Comparison of ENCODE assay signal across 8 cellular contexts in the genomic region with DNA sequence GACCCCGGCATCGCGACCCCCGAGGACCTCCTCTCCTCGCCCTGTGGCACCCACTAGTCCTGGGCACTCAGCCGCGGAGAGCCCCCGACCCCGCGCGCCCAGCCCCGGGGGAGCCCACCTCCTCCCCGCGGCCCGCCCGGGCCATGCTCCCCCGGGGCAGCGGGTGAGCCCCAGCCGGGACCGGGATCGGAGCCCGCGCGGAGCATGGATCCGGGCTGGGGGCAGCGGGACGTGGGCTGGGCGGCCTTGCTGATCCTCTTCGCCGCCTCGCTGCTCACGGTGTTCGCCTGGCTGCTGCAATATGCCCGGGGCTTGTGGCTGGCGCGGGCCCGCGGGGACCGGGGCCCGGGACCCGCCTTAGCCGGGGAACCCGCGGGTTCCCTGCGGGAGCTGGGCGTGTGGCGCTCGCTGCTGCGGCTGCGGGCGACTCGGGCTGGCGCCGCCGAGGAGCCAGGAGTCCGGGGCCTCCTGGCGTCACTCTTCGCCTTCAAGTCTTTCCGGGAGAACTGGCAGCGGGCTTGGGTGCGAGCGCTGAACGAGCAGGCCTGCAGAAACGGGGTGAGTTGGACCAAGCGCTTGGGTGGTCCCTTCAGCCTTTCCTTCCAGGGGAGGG. TPM values are rescaled to one million over a fixed set of nuclear protein-coding genes. Genes with fewer than 3 reads are reported as not detected.
DNase-seq lines count a peak whose midpoint lies in the region; TF ChIP-seq lines count a peak whose summit lies in the region.

No MANE protein-coding gene starts in this region.

- no peaks in the 10 kb centered on the region for H3K9me2 ChIP-seq in GM23248 (ENCODE audit: insufficient read depth)

- no peaks in the 10 kb centered on the region for H3K9me3 ChIP-seq in GM23248 (ENCODE audit: low read depth)
- H3K9me3 ChIP-seq in duodenal mucosa (ENCODE audit: control insufficient read depth in 1 of 2, low read length in 2 of 2): no peaks in the 10 kb centered on the region
- no peaks in the 10 kb centered on the region for H3K9me3 ChIP-seq in muscle layer of duodenum (ENCODE audit: control insufficient read depth in 1 of 2, low read length in 2 of 2)

- peak overlapping the region; percentile 75 for H3K4me3 ChIP-seq in GM12875 (ENCODE audit: low read depth, low read length)
- peak overlapping the region; percentile 94 for H3K4me3 ChIP-seq in GM23248
- peak overlapping the region; percentile 75 to 94 for H3K4me3 ChIP-seq in duodenal mucosa (ENCODE audit: low read depth in 1 of 2, low read length in 2 of 2)
- H3K4me3 ChIP-seq in muscle layer of duodenum (ENCODE audit: low read depth in 1 of 2, low read length in 2 of 2): peak overlapping the region; percentile 88 to 94

- H3K4me2 ChIP-seq in GM23248 (ENCODE audit: unreplicated experiment): peak overlapping the region; percentile 84

- peak overlapping the region; percentile 96 for H2AFZ ChIP-seq in GM23248

- H4K20me1 ChIP-seq in GM23248 (ENCODE audit: insufficient read depth): no peaks in the 10 kb centered on the region

- DNase-seq in GM23248: peak; percentile 48
- DNase-seq in NCI-H69 (lab: John Stamatoyannopoulos, UW): peak; percentile 49
- DNase-seq in NCI-H2196 treated with DMSO at 0.1 percent for 48 hours (lab: John Stamatoyannopoulos, UW; ENCODE audit: unreplicated experiment): no peak
- no peak for DNase-seq in kidney tubule cell (ENCODE audit: low spot score)
- DNase-seq in KBM-7: no peak

- 1% methylated on average over 36 to 48 of the region's 65 CpGs for WGBS in GM23248 (ENCODE audit: low coverage in 1 of 2, low lambda C conversion rate in 2 of 2, missing lambda C conversion rate in 2 of 2), 2 experiments

- H3K27me3 ChIP-seq in GM23248 (replicated peaks; ENCODE audit: insufficient read depth) (no peaks in the 10 kb centered on the region), duodenal mucosa (ENCODE audit: control insufficient read depth in 1 of 2, insufficient read depth in 2 of 2, low read length in 2 of 2) (no peaks in the 10 kb centered on the region), muscle layer of duodenum (ENCODE audit: low read depth, low read length) (no peaks in the 10 kb centered on the region)

- in situ Hi-C loops in GM23248 (cut with MboI): no loop called here
- in situ Hi-C loops in KBM-7 (cut with MboI; ENCODE audit: low pct_unique_long_range_greater_than_20kb, low sequenced_read_pairs): no loop called here

- H3K4me1 ChIP-seq in GM23248 (ENCODE audit: insufficient read depth): peaks cover 24% of the 10 kb centered on the region
- peaks cover 23 to 45% of the 10 kb centered on the region in 2 donors for H3K4me1 ChIP-seq in duodenal mucosa (ENCODE audit: control insufficient read depth in 1 of 2, insufficient read depth in 2 of 2, low read length in 2 of 2)
- peaks cover 24 to 35% of the 10 kb centered on the region in 2 donors for H3K4me1 ChIP-seq in muscle layer of duodenum (ENCODE audit: control insufficient read depth in 1 of 2, insufficient read depth in 2 of 2, low read length in 2 of 2)

- TF ChIP-seq CTCF in GM12875 (IDR thresholded peaks at IDR 0.05; ENCODE audit: borderline replicate concordance, insufficient read depth, low read depth, low read length): no peak

- H3K9ac ChIP-seq in GM23248 (peak overlapping the region; percentile 90), duodenal mucosa (ENCODE audit: low read depth in 1 of 2, low read length in 2 of 2) (peak overlapping the region; percentile 69 to 88)

- peaks cover 12% of the 10 kb centered on the region; the same call in 1 of the 2 replicates for H3F3A ChIP-seq in GM23248 (ENCODE audit: insufficient read depth)

- no peaks in the 10 kb centered on the region for H3K36me3 ChIP-seq in GM23248 (ENCODE audit: low read depth)
- peaks cover 21 to 25% of the 10 kb centered on the region in 2 donors for H3K36me3 ChIP-seq in duodenal mucosa (ENCODE audit: control insufficient read depth in 1 of 2, insufficient read depth in 2 of 2, low read length in 2 of 2)
- H3K36me3 ChIP-seq in muscle layer of duodenum (ENCODE audit: control insufficient read depth in 1 of 2, insufficient read depth in 2 of 2, low read length in 2 of 2): peaks cover 9 to 22% of the 10 kb centered on the region in 2 donors

- H3K79me2 ChIP-seq in GM23248 (ENCODE audit: insufficient read depth): peaks cover 44% of the 10 kb centered on the region

- H3K27ac ChIP-seq in GM23248 (peak overlapping the region; percentile 24; the same call in 1 of the 2 replicates), duodenal mucosa (ENCODE audit: low read depth, low read length) (peak overlapping the region; percentile 48), muscle layer of duodenum (ENCODE audit: low read length) (peak overlapping the region; percentile 43)

RNA-seq across cellular contexts. Expression of gene C2CD2L, which starts 0.5 kb away (rescaled TPM):
- total RNA-seq in GM23248 (2014; rRNA removed; shearing (Covaris generic)): 4.1 and 4.7 TPM in 2 replicates
- 2.6 and 3.1 TPM in 2 replicates for polyA plus RNA-seq in GM23248 (2016; fragmentation: Nextera tagmentation; extraction: Ambion mirVana)

RNA-seq across cellular contexts. Expression of gene DPAGT1, which starts 6.0 kb away (rescaled TPM):
- 30.0 and 30.9 TPM in 2 replicates for total RNA-seq in GM23248 (2014; rRNA removed; shearing (Covaris generic))
- polyA plus RNA-seq in GM23248 (2016; fragmentation: Nextera tagmentation; extraction: Ambion mirVana): 68.6 and 73.6 TPM in 2 replicates

RNA-seq across cellular contexts. Expression of gene HINFP, which starts 13.7 kb away (rescaled TPM):
- 24.9 and 31.8 TPM in 2 replicates for total RNA-seq in GM23248 (2014; rRNA removed; shearing (Covaris generic))
- 8.3 and 9.1 TPM in 2 replicates for polyA plus RNA-seq in GM23248 (2016; fragmentation: Nextera tagmentation; extraction: Ambion mirVana)

RNA-seq across cellular contexts. Expression of gene HMBS, which starts 23.0 kb away (rescaled TPM):
- 5.1 and 8.5 TPM in 2 replicates for total RNA-seq in GM23248 (2014; rRNA removed; shearing (Covaris generic))
- 46.1 and 53.3 TPM in 2 replicates for polyA plus RNA-seq in GM23248 (2016; fragmentation: Nextera tagmentation; extraction: Ambion mirVana)

RNA-seq across cellular contexts. Expression of gene VPS11, which starts 40.0 kb away (rescaled TPM):
- 21.0 and 27.9 TPM in 2 replicates for total RNA-seq in GM23248 (2014; rRNA removed; shearing (Covaris generic))
- 22.3 and 24.1 TPM in 2 replicates for polyA plus RNA-seq in GM23248 (2016; fragmentation: Nextera tagmentation; extraction: Ambion mirVana)

Comparison
In these comparisons a context has a peak if more than half of its experiments do, and no peak if none do; other contexts are left out.
1. DNase-seq: peak in GM23248 (single experiment) and NCI-H69 (single experiment); none in NCI-H2196 treated with DMSO at 0.1 percent for 48 hours (single experiment), kidney tubule cell (single experiment) and KBM-7 (single experiment).
2. Peak in every context shown above with its lines, with median percentiles within 50 percentile points of each other: H3K4me3 ChIP-seq and H3K27ac ChIP-seq.